8 cellular contexts compared by ENCODE assay signal in the genomic region with DNA sequence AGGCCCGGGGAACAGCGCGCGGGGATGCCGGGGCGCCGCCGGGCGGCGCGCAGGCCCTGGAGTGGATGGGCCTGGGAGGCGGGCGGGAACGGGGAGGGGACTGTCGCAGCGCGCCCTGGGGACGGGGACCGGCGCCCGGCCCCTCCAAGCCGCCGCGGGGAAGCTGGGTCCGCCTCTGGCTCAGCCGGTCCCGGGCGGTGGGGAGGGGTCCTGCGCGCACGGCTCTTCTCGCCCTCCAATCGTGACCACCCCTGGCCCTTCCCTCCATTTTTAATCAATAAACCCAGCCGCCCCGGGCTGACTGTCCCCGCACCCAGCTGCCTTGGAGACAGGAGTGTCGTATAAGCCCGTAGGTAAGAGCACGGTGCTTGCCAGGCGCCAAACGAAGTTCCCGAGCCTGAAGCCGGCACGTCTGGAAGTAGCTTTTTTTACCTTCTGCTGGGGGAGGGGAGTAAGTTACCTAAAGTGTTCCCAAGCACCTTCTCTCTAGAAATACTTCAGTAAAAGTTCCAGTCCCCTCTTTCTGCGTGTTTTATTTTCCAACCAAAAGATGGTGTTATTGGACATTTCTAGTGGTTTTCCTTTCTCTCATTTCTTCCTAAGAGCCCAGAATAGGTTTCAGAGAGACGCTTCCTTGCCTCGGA. TPM values are rescaled to one million over a fixed set of nuclear protein-coding genes. Genes with fewer than 3 reads are reported as not detected.
DNase-seq lines count a peak whose midpoint lies in the region; ATAC-seq lines count a peak whose summit lies in the region.

No MANE protein-coding gene starts in this region.

- H3K4me1 Mint-ChIP-seq in activated CD4-positive, alpha-beta T cell treated with anti-CD3 and anti-CD28 coated beads, Interleukin-2, amount 10 ng/mL, durations not matched to agents 24 days and 14 days = peaks cover 27% of the 10 kb centered on the region
- H3K4me1 Mint-ChIP-seq in stimulated activated effector memory CD8-positive, alpha-beta T cell treated with anti-CD3 and anti-CD28 coated beads, Interleukin-12 subunit alpha, Interleukin-12 subunit beta, amount 100 ng/mL, for 72 hours = peaks cover 43% of the 10 kb centered on the region

- H3K4me3 ChIP-seq in endocrine pancreas (ENCODE audit: control insufficient read depth, insufficient read depth, low read length) = peak overlapping the region; percentile 57

- H3K9me3 Mint-ChIP-seq in activated CD4-positive, alpha-beta T cell treated with anti-CD3 and anti-CD28 coated beads, Interleukin-2, amount 10 ng/mL, durations not matched to agents 24 days and 14 days = no peaks in the 10 kb centered on the region
- no peaks in the 10 kb centered on the region for H3K9me3 Mint-ChIP-seq in stimulated activated effector memory CD8-positive, alpha-beta T cell treated with anti-CD3 and anti-CD28 coated beads, Interleukin-12 subunit alpha, Interleukin-12 subunit beta, amount 100 ng/mL, for 72 hours

- H3K9ac ChIP-seq in endocrine pancreas (ENCODE audit: control insufficient read depth, insufficient read depth, low read length) = peak overlapping the region; percentile 87

- intact Hi-C loops in activated CD4-positive, alpha-beta T cell treated with anti-CD3 and anti-CD28 coated beads, Interleukin-2, amount 10 ng/mL, durations not matched to agents 24 days and 14 days (cut with micrococcal nuclease) = loop anchor here (1.0 to 2.0 kb wide), 2 partner anchors 55 to 76 kb away; a partner anchor contains a TSS

- H3K4me1 ChIP-seq in endocrine pancreas (ENCODE audit: control insufficient read depth, insufficient read depth, low read length) = no peaks in the 10 kb centered on the region

- peak; percentile 44 for DNase-seq in NCI-H2196 (lab: John Stamatoyannopoulos, UW; ENCODE audit: unreplicated experiment)
- no peak for DNase-seq in NCI-H2196 treated with DMSO at 0.1 percent for 48 hours (lab: John Stamatoyannopoulos, UW; ENCODE audit: unreplicated experiment)
- DNase-seq in NCI-H2029 treated with DMSO at 0.1 percent for 48 hours (lab: John Stamatoyannopoulos, UW) = peak; percentile 10
- DNase-seq in activated CD4-positive, alpha-beta T cell treated with anti-CD3 and anti-CD28 coated beads, Interleukin-2, amount 10 ng/mL, durations not matched to agents 24 days and 14 days = peak; percentile 86
- peak; percentile 52 for DNase-seq in midbrain (lab: John Stamatoyannopoulos, UW)
- DNase-seq in stimulated activated effector memory CD8-positive, alpha-beta T cell treated with anti-CD3 and anti-CD28 coated beads, Interleukin-12 subunit alpha, Interleukin-12 subunit beta, amount 100 ng/mL, for 72 hours (ENCODE audit: low spot score in 2 of 2) = peak; percentile 39 to 78

- no peaks in the 10 kb centered on the region for H3K36me3 ChIP-seq in endocrine pancreas (ENCODE audit: control insufficient read depth, insufficient read depth, low read length)

- ATAC-seq in HG02884 (IDR thresholded peaks at IDR 0.05; ENCODE audit: unreplicated experiment) = peak; percentile 33
- peak; percentile 60 for ATAC-seq in stimulated activated effector memory CD8-positive, alpha-beta T cell treated with anti-CD3 and anti-CD28 coated beads, Interleukin-12 subunit alpha, Interleukin-12 subunit beta, amount 100 ng/mL, for 72 hours

- no peaks in the 10 kb centered on the region for H3K9me3 ChIP-seq in endocrine pancreas (ENCODE audit: control insufficient read depth, low read length)

- H3K36me3 Mint-ChIP-seq in activated CD4-positive, alpha-beta T cell treated with anti-CD3 and anti-CD28 coated beads, Interleukin-2, amount 10 ng/mL, durations not matched to agents 24 days and 14 days (ENCODE audit: low read depth) = peaks cover 7% of the 10 kb centered on the region
- H3K36me3 Mint-ChIP-seq in stimulated activated effector memory CD8-positive, alpha-beta T cell treated with anti-CD3 and anti-CD28 coated beads, Interleukin-12 subunit alpha, Interleukin-12 subunit beta, amount 100 ng/mL, for 72 hours = peaks cover 28% of the 10 kb centered on the region

- peaks cover 3% of the 10 kb centered on the region for H3K27me3 Mint-ChIP-seq in activated CD4-positive, alpha-beta T cell treated with anti-CD3 and anti-CD28 coated beads, Interleukin-2, amount 10 ng/mL, durations not matched to agents 24 days and 14 days

- H3K4me3 Mint-ChIP-seq in activated CD4-positive, alpha-beta T cell treated with anti-CD3 and anti-CD28 coated beads, Interleukin-2, amount 10 ng/mL, durations not matched to agents 24 days and 14 days = peak overlapping the region; percentile 88
- H3K4me3 Mint-ChIP-seq in stimulated activated effector memory CD8-positive, alpha-beta T cell treated with anti-CD3 and anti-CD28 coated beads, Interleukin-12 subunit alpha, Interleukin-12 subunit beta, amount 100 ng/mL, for 72 hours = peak overlapping the region; percentile 76

- H3K27me3 ChIP-seq in endocrine pancreas (ENCODE audit: control insufficient read depth, insufficient read depth, low read length) = no peaks in the 10 kb centered on the region

- peak overlapping the region; percentile 89 for H3K27ac Mint-ChIP-seq in activated CD4-positive, alpha-beta T cell treated with anti-CD3 and anti-CD28 coated beads, Interleukin-2, amount 10 ng/mL, durations not matched to agents 24 days and 14 days
- peak overlapping the region; percentile 90 for H3K27ac Mint-ChIP-seq in stimulated activated effector memory CD8-positive, alpha-beta T cell treated with anti-CD3 and anti-CD28 coated beads, Interleukin-12 subunit alpha, Interleukin-12 subunit beta, amount 100 ng/mL, for 72 hours

RNA-seq across cellular contexts. Expression of a gene that starts 0.8 kb away (rescaled TPM):
- total RNA-seq in activated CD4-positive, alpha-beta T cell treated with anti-CD3 and anti-CD28 coated beads, Interleukin-2, amount 10 ng/mL, durations not matched to agents 24 days and 14 days = 25.6 and 26.6 TPM in 2 replicates

RNA-seq across cellular contexts. Expression of a gene that starts 55.8 kb away (rescaled TPM):
- total RNA-seq in activated CD4-positive, alpha-beta T cell treated with anti-CD3 and anti-CD28 coated beads, Interleukin-2, amount 10 ng/mL, durations not matched to agents 24 days and 14 days = 44.0 and 45.3 TPM in 2 replicates
